1 cellular context compared by ENCODE assay signal in the genomic region with DNA sequence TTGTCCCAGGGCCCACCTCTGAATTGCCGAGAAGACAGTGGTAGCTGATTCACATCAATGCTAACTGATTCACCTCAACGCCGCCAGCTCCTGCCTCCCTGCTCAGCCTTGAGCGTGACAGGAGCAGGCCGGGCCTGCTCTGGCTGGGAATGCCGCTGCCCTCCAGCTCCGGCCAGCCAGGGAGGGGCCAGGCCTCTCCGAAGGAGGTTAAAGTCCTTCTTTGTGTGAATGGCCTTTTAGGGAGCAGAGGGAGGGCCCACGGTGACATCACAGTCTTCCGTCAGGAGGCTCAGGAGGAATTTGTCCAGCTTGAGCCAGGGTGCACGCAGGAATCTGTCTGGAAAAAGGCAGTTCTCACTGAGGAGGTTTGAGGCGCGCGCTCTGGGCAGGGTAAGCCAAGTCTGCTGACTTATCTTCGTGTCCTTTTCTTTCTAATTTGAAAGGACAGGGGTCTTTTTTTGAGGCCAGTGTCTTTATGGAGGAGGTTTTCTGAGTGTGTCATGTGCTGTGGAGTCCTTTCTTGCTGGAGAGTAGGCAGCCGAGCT.
TF ChIP-seq lines count a peak whose summit lies in the region.

No MANE protein-coding gene starts in this region.

TF ChIP-seq in HepG2, 621 proteins besides CTCF, POLR2A, EP300 and RAD21 (continued from another document and continues in another):
- TF ChIP-seq, protein P1, sequence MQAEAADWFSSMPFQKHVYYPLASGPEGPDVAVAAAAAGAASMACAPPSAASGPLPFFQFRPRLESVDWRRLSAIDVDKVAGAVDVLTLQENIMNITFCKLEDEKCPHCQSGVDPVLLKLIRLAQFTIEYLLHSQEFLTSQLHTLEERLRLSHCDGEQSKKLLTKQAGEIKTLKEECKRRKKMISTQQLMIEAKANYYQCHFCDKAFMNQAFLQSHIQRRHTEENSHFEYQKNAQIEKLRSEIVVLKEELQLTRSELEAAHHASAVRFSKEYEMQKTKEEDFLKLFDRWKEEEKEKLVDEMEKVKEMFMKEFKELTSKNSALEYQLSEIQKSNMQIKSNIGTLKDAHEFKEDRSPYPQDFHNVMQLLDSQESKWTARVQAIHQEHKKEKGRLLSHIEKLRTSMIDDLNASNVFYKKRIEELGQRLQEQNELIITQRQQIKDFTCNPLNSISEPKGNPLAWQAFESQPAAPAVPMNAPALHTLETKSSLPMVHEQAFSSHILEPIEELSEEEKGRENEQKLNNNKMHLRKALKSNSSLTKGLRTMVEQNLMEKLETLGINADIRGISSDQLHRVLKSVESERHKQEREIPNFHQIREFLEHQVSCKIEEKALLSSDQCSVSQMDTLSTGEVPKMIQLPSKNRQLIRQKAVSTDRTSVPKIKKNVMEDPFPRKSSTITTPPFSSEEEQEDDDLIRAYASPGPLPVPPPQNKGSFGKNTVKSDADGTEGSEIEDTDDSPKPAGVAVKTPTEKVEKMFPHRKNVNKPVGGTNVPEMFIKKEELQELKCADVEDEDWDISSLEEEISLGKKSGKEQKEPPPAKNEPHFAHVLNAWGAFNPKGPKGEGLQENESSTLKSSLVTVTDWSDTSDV (CRISPR knock-in tag; IDR thresholded peaks at IDR 0.05) = no peak
- TF ChIP-seq ZNF10 (CRISPR knock-in tag; IDR thresholded peaks at IDR 0.05; ENCODE audit: borderline replicate concordance, low read depth) = no peak
- TF ChIP-seq HNRNPK (IDR thresholded peaks at IDR 0.05; ENCODE audit: low read depth, low read length, poor library complexity, severe bottlenecking) = no peak
- TF ChIP-seq, protein P2, sequence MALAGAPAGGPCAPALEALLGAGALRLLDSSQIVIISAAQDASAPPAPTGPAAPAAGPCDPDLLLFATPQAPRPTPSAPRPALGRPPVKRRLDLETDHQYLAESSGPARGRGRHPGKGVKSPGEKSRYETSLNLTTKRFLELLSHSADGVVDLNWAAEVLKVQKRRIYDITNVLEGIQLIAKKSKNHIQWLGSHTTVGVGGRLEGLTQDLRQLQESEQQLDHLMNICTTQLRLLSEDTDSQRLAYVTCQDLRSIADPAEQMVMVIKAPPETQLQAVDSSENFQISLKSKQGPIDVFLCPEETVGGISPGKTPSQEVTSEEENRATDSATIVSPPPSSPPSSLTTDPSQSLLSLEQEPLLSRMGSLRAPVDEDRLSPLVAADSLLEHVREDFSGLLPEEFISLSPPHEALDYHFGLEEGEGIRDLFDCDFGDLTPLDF (CRISPR knock-in tag; IDR thresholded peaks at IDR 0.05) = no peak
- 0 out of 2 replicates have a peak, but pooled peaks have one; percentile 47 for TF ChIP-seq CBFB (CRISPR knock-in tag; IDR thresholded peaks at IDR 0.05)
- TF ChIP-seq, protein P3, sequence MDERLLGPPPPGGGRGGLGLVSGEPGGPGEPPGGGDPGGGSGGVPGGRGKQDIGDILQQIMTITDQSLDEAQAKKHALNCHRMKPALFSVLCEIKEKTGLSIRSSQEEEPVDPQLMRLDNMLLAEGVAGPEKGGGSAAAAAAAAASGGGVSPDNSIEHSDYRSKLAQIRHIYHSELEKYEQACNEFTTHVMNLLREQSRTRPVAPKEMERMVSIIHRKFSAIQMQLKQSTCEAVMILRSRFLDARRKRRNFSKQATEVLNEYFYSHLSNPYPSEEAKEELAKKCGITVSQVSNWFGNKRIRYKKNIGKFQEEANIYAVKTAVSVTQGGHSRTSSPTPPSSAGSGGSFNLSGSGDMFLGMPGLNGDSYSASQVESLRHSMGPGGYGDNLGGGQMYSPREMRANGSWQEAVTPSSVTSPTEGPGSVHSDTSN (CRISPR knock-in tag; IDR thresholded peaks at IDR 0.05) = no peak
- no peak for TF ChIP-seq ZNF577 (CRISPR knock-in tag; IDR thresholded peaks at IDR 0.05; ENCODE audit: borderline replicate concordance, low read depth)
- TF ChIP-seq, protein P4, sequence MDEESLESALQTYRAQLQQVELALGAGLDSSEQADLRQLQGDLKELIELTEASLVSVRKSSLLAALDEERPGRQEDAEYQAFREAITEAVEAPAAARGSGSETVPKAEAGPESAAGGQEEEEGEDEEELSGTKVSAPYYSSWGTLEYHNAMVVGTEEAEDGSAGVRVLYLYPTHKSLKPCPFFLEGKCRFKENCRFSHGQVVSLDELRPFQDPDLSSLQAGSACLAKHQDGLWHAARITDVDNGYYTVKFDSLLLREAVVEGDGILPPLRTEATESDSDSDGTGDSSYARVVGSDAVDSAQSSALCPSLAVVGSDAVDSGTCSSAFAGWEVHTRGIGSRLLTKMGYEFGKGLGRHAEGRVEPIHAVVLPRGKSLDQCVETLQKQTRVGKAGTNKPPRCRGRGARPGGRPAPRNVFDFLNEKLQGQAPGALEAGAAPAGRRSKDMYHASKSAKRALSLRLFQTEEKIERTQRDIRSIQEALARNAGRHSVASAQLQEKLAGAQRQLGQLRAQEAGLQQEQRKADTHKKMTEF (CRISPR knock-in tag; IDR thresholded peaks at IDR 0.05) = no peak; the same call in 1 of the 2 replicates
- no peak for TF ChIP-seq AGO1 (IDR thresholded peaks at IDR 0.05; ENCODE audit: low read depth, low read length, poor library complexity, severe bottlenecking)
- TF ChIP-seq ZNF441 (CRISPR knock-in tag; IDR thresholded peaks at IDR 0.05; ENCODE audit: borderline replicate concordance) = no peak; the same call in 1 of the 2 replicates
- TF ChIP-seq, protein P5, sequence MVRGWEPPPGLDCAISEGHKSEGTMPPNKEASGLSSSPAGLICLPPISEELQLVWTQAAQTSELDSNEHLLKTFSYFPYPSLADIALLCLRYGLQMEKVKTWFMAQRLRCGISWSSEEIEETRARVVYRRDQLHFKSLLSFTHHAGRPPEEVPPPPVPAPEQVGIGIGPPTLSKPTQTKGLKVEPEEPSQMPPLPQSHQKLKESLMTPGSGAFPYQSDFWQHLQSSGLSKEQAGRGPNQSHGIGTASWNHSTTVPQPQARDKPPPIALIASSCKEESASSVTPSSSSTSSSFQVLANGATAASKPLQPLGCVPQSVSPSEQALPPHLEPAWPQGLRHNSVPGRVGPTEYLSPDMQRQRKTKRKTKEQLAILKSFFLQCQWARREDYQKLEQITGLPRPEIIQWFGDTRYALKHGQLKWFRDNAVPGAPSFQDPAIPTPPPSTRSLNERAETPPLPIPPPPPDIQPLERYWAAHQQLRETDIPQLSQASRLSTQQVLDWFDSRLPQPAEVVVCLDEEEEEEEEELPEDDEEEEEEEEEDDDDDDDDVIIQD (CRISPR knock-in tag; IDR thresholded peaks at IDR 0.05; ENCODE audit: low read depth) = peak; percentile 97
- no peak for TF ChIP-seq ZNF30 (CRISPR knock-in tag; IDR thresholded peaks at IDR 0.05)
- peak; percentile 70 for TF ChIP-seq RARA (CRISPR knock-in tag; IDR thresholded peaks at IDR 0.05)
- TF ChIP-seq ZNF83 (CRISPR knock-in tag; IDR thresholded peaks at IDR 0.05; ENCODE audit: borderline replicate concordance) = no peak
- TF ChIP-seq MIER2 (CRISPR knock-in tag; IDR thresholded peaks at IDR 0.05) = no peak
- no peak for TF ChIP-seq RFXANK (CRISPR knock-in tag; IDR thresholded peaks at IDR 0.05)
- no peak for TF ChIP-seq ZNF776 (CRISPR knock-in tag; IDR thresholded peaks at IDR 0.05)
- TF ChIP-seq, protein P6, sequence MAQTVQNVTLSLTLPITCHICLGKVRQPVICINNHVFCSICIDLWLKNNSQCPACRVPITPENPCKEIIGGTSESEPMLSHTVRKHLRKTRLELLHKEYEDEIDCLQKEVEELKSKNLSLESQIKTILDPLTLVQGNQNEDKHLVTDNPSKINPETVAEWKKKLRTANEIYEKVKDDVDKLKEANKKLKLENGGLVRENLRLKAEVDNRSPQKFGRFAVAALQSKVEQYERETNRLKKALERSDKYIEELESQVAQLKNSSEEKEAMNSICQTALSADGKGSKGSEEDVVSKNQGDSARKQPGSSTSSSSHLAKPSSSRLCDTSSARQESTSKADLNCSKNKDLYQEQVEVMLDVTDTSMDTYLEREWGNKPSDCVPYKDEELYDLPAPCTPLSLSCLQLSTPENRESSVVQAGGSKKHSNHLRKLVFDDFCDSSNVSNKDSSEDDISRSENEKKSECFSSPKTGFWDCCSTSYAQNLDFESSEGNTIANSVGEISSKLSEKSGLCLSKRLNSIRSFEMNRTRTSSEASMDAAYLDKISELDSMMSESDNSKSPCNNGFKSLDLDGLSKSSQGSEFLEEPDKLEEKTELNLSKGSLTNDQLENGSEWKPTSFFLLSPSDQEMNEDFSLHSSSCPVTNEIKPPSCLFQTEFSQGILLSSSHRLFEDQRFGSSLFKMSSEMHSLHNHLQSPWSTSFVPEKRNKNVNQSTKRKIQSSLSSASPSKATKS (CRISPR knock-in tag; IDR thresholded peaks at IDR 0.05) = no peak
- TF ChIP-seq ZNF709 (CRISPR knock-in tag; IDR thresholded peaks at IDR 0.05) = no peak
- TF ChIP-seq ZNF780A (CRISPR knock-in tag; IDR thresholded peaks at IDR 0.05) = no peak
- no peak; the same call in 1 of the 2 replicates for TF ChIP-seq ZNF761 (CRISPR knock-in tag; conservative IDR thresholded peaks at IDR 0.05)
- TF ChIP-seq, protein P7, sequence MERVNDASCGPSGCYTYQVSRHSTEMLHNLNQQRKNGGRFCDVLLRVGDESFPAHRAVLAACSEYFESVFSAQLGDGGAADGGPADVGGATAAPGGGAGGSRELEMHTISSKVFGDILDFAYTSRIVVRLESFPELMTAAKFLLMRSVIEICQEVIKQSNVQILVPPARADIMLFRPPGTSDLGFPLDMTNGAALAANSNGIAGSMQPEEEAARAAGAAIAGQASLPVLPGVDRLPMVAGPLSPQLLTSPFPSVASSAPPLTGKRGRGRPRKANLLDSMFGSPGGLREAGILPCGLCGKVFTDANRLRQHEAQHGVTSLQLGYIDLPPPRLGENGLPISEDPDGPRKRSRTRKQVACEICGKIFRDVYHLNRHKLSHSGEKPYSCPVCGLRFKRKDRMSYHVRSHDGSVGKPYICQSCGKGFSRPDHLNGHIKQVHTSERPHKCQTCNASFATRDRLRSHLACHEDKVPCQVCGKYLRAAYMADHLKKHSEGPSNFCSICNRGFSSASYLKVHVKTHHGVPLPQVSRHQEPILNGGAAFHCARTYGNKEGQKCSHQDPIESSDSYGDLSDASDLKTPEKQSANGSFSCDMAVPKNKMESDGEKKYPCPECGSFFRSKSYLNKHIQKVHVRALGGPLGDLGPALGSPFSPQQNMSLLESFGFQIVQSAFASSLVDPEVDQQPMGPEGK (CRISPR knock-in tag; IDR thresholded peaks at IDR 0.05) = peak; percentile 88
- TF ChIP-seq ZNF343 (CRISPR knock-in tag; IDR thresholded peaks at IDR 0.05) = no peak
- TF ChIP-seq KAT7 (CRISPR knock-in tag; IDR thresholded peaks at IDR 0.05; ENCODE audit: borderline replicate concordance) = no peak
- TF ChIP-seq ZNF446 (CRISPR knock-in tag; IDR thresholded peaks at IDR 0.05) = no peak
- peak; percentile 92 for TF ChIP-seq ZMYM4 (CRISPR knock-in tag; IDR thresholded peaks at IDR 0.05)
- no peak for TF ChIP-seq AGO2 (optimal IDR thresholded peaks at IDR 0.05; ENCODE audit: low read depth, low read length)
- no peak for TF ChIP-seq NAIF1 (CRISPR knock-in tag; IDR thresholded peaks at IDR 0.05; ENCODE audit: borderline replicate concordance)
- TF ChIP-seq KDM2A (CRISPR knock-in tag; IDR thresholded peaks at IDR 0.05; ENCODE audit: borderline replicate concordance, low read depth) = peak; percentile 63; the same call in 1 of the 2 replicates
- TF ChIP-seq, protein P8, sequence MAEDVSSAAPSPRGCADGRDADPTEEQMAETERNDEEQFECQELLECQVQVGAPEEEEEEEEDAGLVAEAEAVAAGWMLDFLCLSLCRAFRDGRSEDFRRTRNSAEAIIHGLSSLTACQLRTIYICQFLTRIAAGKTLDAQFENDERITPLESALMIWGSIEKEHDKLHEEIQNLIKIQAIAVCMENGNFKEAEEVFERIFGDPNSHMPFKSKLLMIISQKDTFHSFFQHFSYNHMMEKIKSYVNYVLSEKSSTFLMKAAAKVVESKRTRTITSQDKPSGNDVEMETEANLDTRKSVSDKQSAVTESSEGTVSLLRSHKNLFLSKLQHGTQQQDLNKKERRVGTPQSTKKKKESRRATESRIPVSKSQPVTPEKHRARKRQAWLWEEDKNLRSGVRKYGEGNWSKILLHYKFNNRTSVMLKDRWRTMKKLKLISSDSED (CRISPR knock-in tag; IDR thresholded peaks at IDR 0.05) = no peak
- TF ChIP-seq PHF8 (CRISPR knock-in tag; IDR thresholded peaks at IDR 0.05) = peak; percentile 53
- TF ChIP-seq, protein P9, sequence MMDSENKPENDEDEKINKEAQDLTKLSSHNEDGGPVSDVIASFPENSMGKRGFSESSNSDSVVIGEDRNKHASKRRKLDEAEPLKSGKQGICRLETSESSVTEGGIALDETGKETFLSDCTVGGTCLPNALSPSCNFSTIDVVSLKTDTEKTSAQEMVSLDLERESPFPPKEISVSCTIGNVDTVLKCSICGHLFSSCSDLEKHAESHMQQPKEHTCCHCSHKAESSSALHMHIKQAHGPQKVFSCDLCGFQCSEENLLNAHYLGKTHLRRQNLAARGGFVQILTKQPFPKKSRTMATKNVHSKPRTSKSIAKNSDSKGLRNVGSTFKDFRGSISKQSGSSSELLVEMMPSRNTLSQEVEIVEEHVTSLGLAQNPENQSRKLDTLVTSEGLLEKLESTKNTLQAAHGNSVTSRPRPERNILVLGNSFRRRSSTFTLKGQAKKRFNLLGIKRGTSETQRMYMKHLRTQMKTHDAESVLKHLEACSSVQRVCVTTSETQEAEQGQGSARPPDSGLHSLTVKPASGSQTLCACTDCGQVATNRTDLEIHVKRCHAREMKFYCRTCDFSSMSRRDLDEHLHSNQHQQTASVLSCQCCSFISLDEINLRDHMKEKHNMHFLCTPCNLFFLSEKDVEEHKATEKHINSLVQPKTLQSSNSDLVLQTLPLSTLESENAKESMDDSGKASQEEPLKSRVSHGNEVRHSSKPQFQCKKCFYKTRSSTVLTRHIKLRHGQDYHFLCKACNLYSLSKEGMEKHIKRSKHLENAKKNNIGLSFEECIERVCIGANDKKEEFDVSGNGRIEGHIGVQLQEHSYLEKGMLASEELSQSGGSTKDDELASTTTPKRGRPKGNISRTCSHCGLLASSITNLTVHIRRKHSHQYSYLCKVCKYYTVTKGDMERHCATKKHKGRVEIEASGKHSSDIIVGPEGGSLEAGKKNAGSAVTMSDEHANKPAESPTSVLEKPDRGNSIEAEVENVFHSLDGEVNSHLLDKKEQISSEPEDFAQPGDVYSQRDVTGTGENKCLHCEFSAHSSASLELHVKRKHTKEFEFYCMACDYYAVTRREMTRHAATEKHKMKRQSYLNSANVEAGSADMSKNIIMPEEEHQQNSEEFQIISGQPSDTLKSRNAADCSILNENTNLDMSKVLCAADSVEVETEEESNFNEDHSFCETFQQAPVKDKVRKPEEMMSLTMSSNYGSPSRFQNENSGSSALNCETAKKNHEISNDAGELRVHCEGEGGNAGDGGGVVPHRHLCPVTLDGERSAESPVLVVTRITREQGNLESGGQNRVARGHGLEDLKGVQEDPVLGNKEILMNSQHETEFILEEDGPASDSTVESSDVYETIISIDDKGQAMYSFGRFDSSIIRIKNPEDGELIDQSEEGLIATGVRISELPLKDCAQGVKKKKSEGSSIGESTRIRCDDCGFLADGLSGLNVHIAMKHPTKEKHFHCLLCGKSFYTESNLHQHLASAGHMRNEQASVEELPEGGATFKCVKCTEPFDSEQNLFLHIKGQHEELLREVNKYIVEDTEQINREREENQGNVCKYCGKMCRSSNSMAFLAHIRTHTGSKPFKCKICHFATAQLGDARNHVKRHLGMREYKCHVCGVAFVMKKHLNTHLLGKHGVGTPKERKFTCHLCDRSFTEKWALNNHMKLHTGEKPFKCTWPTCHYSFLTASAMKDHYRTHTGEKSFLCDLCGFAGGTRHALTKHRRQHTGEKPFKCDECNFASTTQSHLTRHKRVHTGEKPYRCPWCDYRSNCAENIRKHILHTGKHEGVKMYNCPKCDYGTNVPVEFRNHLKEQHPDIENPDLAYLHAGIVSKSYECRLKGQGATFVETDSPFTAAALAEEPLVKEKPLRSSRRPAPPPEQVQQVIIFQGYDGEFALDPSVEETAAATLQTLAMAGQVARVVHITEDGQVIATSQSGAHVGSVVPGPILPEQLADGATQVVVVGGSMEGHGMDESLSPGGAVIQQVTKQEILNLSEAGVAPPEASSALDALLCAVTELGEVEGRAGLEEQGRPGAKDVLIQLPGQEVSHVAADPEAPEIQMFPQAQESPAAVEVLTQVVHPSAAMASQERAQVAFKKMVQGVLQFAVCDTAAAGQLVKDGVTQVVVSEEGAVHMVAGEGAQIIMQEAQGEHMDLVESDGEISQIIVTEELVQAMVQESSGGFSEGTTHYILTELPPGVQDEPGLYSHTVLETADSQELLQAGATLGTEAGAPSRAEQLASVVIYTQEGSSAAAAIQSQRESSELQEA (CRISPR knock-in tag; IDR thresholded peaks at IDR 0.05; ENCODE audit: not compliant biosample characterization) = no peak
- no peak for TF ChIP-seq SATB2 (CRISPR knock-in tag; IDR thresholded peaks at IDR 0.05)
